ENCODE assay signal across 34 cellular contexts in genomic region chr5:138898742-138899141, GRCh38. TPM values are rescaled to one million over a fixed set of nuclear protein-coding genes. Genes with fewer than 3 reads are reported as not detected.
"Had no signal": no experiment of that assay in that cellular context is flagged by ENCODE, and none has a peak within 500 bp of the region (broad histone marks: within the 10 kb centered on the region; RNA-seq: fewer than 3 reads in every experiment).

No MANE protein-coding gene starts in this region.

- H3K9me3 ChIP-seq: esophagus muscularis mucosa, gastrocnemius medialis, heart right ventricle had no signal

- H3K27ac ChIP-seq: brain microvascular endothelial cell, coronary artery, esophagus muscularis mucosa, foreskin keratinocyte had no signal

- H3K4me3 Mint-ChIP-seq: activated CD4-positive, alpha-beta memory T cell treated with anti-CD3 and anti-CD28 coated beads, Interleukin-2, amount 10 ng/mL, durations not matched to agents 7 days and 5 days; activated CD4-positive, alpha-beta T cell treated with anti-CD3 and anti-CD28 coated beads for 36 hours; activated CD4-positive, alpha-beta T cell treated with anti-CD3 and anti-CD28 coated beads, Interleukin-2, amount 10 ng/mL, durations not matched to agents 24 days and 14 days; activated naive CD8-positive, alpha-beta T cell; activated T-cell treated with anti-CD3 and anti-CD28 coated beads, Interleukin-2, amount 50 U/mL, for 24 hours; activated T-cell treated with anti-CD3 and anti-CD28 coated beads, Interleukin-2, amount 50 U/mL, for 72 hours; activated T-helper 17 cell treated with anti-CD3 and anti-CD28 coated beads, Interleukin-2, amount 50 U/mL, for 72 hours; central memory CD8-positive, alpha-beta T cell; dendritic cell treated with granulocyte-macrophage colony-stimulating factor and Interleukin-4, amounts not matched to agents 40 ng/mL and 50 ng/mL, for 4 days; endodermal cell had no signal

- ATAC-seq: activated CD4-positive, alpha-beta T cell treated with anti-CD3 and anti-CD28 coated beads for 36 hours; activated T-cell treated with anti-CD3 and anti-CD28 coated beads, Interleukin-2, amount 50 U/mL, for 72 hours; activated T-helper 17 cell treated with anti-CD3 and anti-CD28 coated beads, Interleukin-2, amount 50 U/mL, for 72 hours; foreskin keratinocyte; gastrocnemius medialis; heart right ventricle had no signal

- H3K27me3 Mint-ChIP-seq: activated T-helper 17 cell treated with anti-CD3 and anti-CD28 coated beads, Interleukin-2, amount 50 U/mL, for 72 hours; central memory CD8-positive, alpha-beta T cell; dendritic cell treated with granulocyte-macrophage colony-stimulating factor and Interleukin-4, amounts not matched to agents 40 ng/mL and 50 ng/mL, for 4 days had no signal

- FAIRE-seq: astrocyte, bronchial epithelial cell had no signal

- DNase-seq: activated CD4-positive, alpha-beta memory T cell treated with anti-CD3 and anti-CD28 coated beads, Interleukin-2, amount 10 ng/mL, durations not matched to agents 7 days and 5 days; activated CD4-positive, alpha-beta T cell treated with anti-CD3 and anti-CD28 coated beads for 36 hours; activated CD4-positive, alpha-beta T cell treated with anti-CD3 and anti-CD28 coated beads, Interleukin-2, amount 10 ng/mL, durations not matched to agents 24 days and 14 days; activated CD4-positive, alpha-beta T cell treated with anti-CD3 and anti-CD28 coated beads, Interleukin-2, amount 50 U/mL, for 4 hours; activated CD4-positive, CD25-positive, alpha-beta regulatory T cell; activated CD4-positive, CD25-positive, alpha-beta regulatory T cell treated with anti-CD3 and anti-CD28 coated beads, Interleukin-2, amount 50 U/mL, for 72 hours; activated CD8-positive, alpha-beta memory T cell treated with anti-CD3 and anti-CD28 coated beads, Interleukin-2, amount 50 U/mL, for 48 hours; activated effector memory CD4-positive, alpha-beta T cell treated with Interleukin-2 at 50 U/mL for 16 hours; activated gamma-delta T cell treated with Interleukin-2 at 50 U/mL for 16 hours; activated naive CD4-positive, alpha-beta T cell treated with anti-CD3 and anti-CD28 coated beads, Interleukin-2, amount 50 U/mL, for 16 hours; activated naive CD4-positive, alpha-beta T cell treated with Interleukin-2 at 50 U/mL for 16 hours; activated T-cell treated with anti-CD3 and anti-CD28 coated beads for 4 hours; activated T-cell treated with anti-CD3 and anti-CD28 coated beads, Interleukin-2, amount 50 U/mL, for 24 hours; activated T-cell treated with anti-CD3 and anti-CD28 coated beads, Interleukin-2, amount 50 U/mL, for 72 hours; amniotic stem cell; anterior cingulate cortex; brain microvascular endothelial cell; dorsolateral prefrontal cortex; effector memory CD4-positive, alpha-beta T cell; endodermal cell; erythroblast; foreskin keratinocyte; gastrocnemius medialis; heart right ventricle; T-helper 2 cell had no signal

- H3K9me3 Mint-ChIP-seq: activated CD4-positive, alpha-beta memory T cell treated with anti-CD3 and anti-CD28 coated beads, Interleukin-2, amount 10 ng/mL, durations not matched to agents 7 days and 5 days; activated CD4-positive, alpha-beta T cell treated with anti-CD3 and anti-CD28 coated beads, Interleukin-2, amount 10 ng/mL, durations not matched to agents 24 days and 14 days; activated T-cell treated with anti-CD3 and anti-CD28 coated beads, Interleukin-2, amount 50 U/mL, for 24 hours; activated T-helper 17 cell treated with anti-CD3 and anti-CD28 coated beads, Interleukin-2, amount 50 U/mL, for 72 hours; central memory CD8-positive, alpha-beta T cell; dendritic cell treated with granulocyte-macrophage colony-stimulating factor and Interleukin-4, amounts not matched to agents 40 ng/mL and 50 ng/mL, for 4 days; endodermal cell had no signal

- H3K4me3 ChIP-seq: coronary artery, dorsolateral prefrontal cortex, esophagus muscularis mucosa, gastrocnemius medialis, heart right ventricle had no signal

- H3K27ac Mint-ChIP-seq: activated CD4-positive, alpha-beta memory T cell treated with anti-CD3 and anti-CD28 coated beads, Interleukin-2, amount 10 ng/mL, durations not matched to agents 7 days and 5 days; activated CD4-positive, alpha-beta T cell treated with anti-CD3 and anti-CD28 coated beads for 36 hours; activated CD4-positive, alpha-beta T cell treated with anti-CD3 and anti-CD28 coated beads, Interleukin-2, amount 10 ng/mL, durations not matched to agents 24 days and 14 days; activated naive CD8-positive, alpha-beta T cell; activated T-cell treated with anti-CD3 and anti-CD28 coated beads, Interleukin-2, amount 50 U/mL, for 24 hours; activated T-cell treated with anti-CD3 and anti-CD28 coated beads, Interleukin-2, amount 50 U/mL, for 72 hours; activated T-helper 17 cell treated with anti-CD3 and anti-CD28 coated beads, Interleukin-2, amount 50 U/mL, for 72 hours; dendritic cell treated with granulocyte-macrophage colony-stimulating factor and Interleukin-4, amounts not matched to agents 40 ng/mL and 50 ng/mL, for 4 days had no signal

- H3K27me3 ChIP-seq: brain microvascular endothelial cell, dorsolateral prefrontal cortex, esophagus muscularis mucosa, foreskin keratinocyte, gastrocnemius medialis, heart right ventricle had no signal

- H3K4me1 Mint-ChIP-seq: activated T-helper 17 cell treated with anti-CD3 and anti-CD28 coated beads, Interleukin-2, amount 50 U/mL, for 72 hours; central memory CD8-positive, alpha-beta T cell had no signal

- H3K36me3 ChIP-seq: gastrocnemius medialis had no signal

RNA-seq across cellular contexts. Expression of gene LRRTM2, which starts 23.6 kb away (rescaled TPM):
- total RNA-seq: bronchial epithelial cell, cardiac septum, endodermal cell, foreskin keratinocyte had no signal
- polyA plus RNA-seq: foreskin keratinocyte had no signal
